In genomic region chr10:43160067-43160918, GRCh38 we compare ENCODE assay signal across 8 cellular contexts. TPM values are rescaled to one million over a fixed set of nuclear protein-coding genes. Genes with fewer than 3 reads are reported as not detected.
A peak's percentile ranks its signal among the peaks of the same experiment; 100 is the strongest.
DNase-seq lines count a peak whose midpoint lies in the region; ATAC-seq and TF ChIP-seq lines count a peak whose summit lies in the region.

No MANE protein-coding gene starts in this region.

- H3K27ac ChIP-seq in vagina = no peak overlapping the region

- intact Hi-C loops in CD14-positive monocyte (cut with micrococcal nuclease) = loop anchor here (5.0 kb wide), 1 partner anchor 38 kb away; no protein-coding TSS in a partner anchor
- intact Hi-C loops in dendritic cell treated with granulocyte-macrophage colony-stimulating factor and Interleukin-4, amounts not matched to agents 40 ng/mL and 50 ng/mL, for 4 days (cut with micrococcal nuclease) = loop anchor here (10.0 kb wide), 1 partner anchor 355 kb away; no protein-coding TSS in a partner anchor
- intact Hi-C loops in vagina (cut with DNase I) = no loop called here

- ATAC-seq in GM21447 (IDR thresholded peaks at IDR 0.05; ENCODE audit: unreplicated experiment) = peak; percentile 62

- peak overlapping the region; percentile 28 to 79 for H3K4me3 Mint-ChIP-seq in CD14-positive monocyte
- H3K4me3 Mint-ChIP-seq in dendritic cell treated with granulocyte-macrophage colony-stimulating factor and Interleukin-4, amounts not matched to agents 40 ng/mL and 50 ng/mL, for 4 days = peak overlapping the region; percentile 30

- no peaks in the 10 kb centered on the region for H3K9me3 ChIP-seq in vagina

- peak overlapping the region; percentile 91 to 100 (median 98) for H3K27ac Mint-ChIP-seq in CD14-positive monocyte
- H3K27ac Mint-ChIP-seq in dendritic cell treated with granulocyte-macrophage colony-stimulating factor and Interleukin-4, amounts not matched to agents 40 ng/mL and 50 ng/mL, for 4 days = peak overlapping the region; percentile 80

- DNase-seq in CD14-positive monocyte (ENCODE audit: low spot score) (peak; percentile 80), M059J (ENCODE audit: low read depth) (peak; percentile 55), HuH-7 (ENCODE audit: low spot score) (no peak), vagina (ENCODE audit: extremely low spot score in 2 of 2) (no peak), HUDEP-2 (lab: John Stamatoyannopoulos, UW; ENCODE audit: unreplicated experiment in 76 of 76) (no peak)
- peak; percentile 10 to 13 for DNase-seq in stimulated activated CD8-positive, alpha-beta memory T cell treated with anti-CD3 and anti-CD28 coated beads, Interleukin-7, amount 100 ng/mL, for 4 hours (ENCODE audit: low read depth in 2 of 2)

- H3K4me3 ChIP-seq in vagina = no peak overlapping the region

- peaks cover 0 to 12% of the 10 kb centered on the region in 2 donors for H3K36me3 ChIP-seq in vagina

- H3K27me3 Mint-ChIP-seq in CD14-positive monocyte (ENCODE audit: low read depth in 3 of 3) = peaks cover 0 to 2% (median 1%) of the 10 kb centered on the region in 3 donors
- H3K27me3 Mint-ChIP-seq in dendritic cell treated with granulocyte-macrophage colony-stimulating factor and Interleukin-4, amounts not matched to agents 40 ng/mL and 50 ng/mL, for 4 days = no peaks in the 10 kb centered on the region

- H3K27me3 ChIP-seq in vagina = no peaks in the 10 kb centered on the region

- TF ChIP-seq CTCF in CD14-positive monocyte (IDR thresholded peaks at IDR 0.05) = no peak
- TF ChIP-seq CTCF in vagina (IDR thresholded peaks at IDR 0.05) = no peak

- no peak for TF ChIP-seq POLR2A in vagina (IDR thresholded peaks at IDR 0.05)

- H3K4me1 Mint-ChIP-seq in CD14-positive monocyte = peaks cover 50% of the 10 kb centered on the region
- peaks cover 60% of the 10 kb centered on the region for H3K4me1 Mint-ChIP-seq in dendritic cell treated with granulocyte-macrophage colony-stimulating factor and Interleukin-4, amounts not matched to agents 40 ng/mL and 50 ng/mL, for 4 days (ENCODE audit: low read depth)

- H3K9me3 Mint-ChIP-seq in CD14-positive monocyte = peaks cover 0 to 3% (median 0%) of the 10 kb centered on the region in 7 donors
- no peaks in the 10 kb centered on the region for H3K9me3 Mint-ChIP-seq in dendritic cell treated with granulocyte-macrophage colony-stimulating factor and Interleukin-4, amounts not matched to agents 40 ng/mL and 50 ng/mL, for 4 days

- H3K36me3 Mint-ChIP-seq in CD14-positive monocyte = peaks cover 63 to 68% of the 10 kb centered on the region in 2 donors
- H3K36me3 Mint-ChIP-seq in dendritic cell treated with granulocyte-macrophage colony-stimulating factor and Interleukin-4, amounts not matched to agents 40 ng/mL and 50 ng/mL, for 4 days (ENCODE audit: low read depth) = peaks cover 75% of the 10 kb centered on the region

- H3K4me1 ChIP-seq in vagina = peaks cover 14% of the 10 kb centered on the region

RNA-seq across cellular contexts. Expression of gene CSGALNACT2, which starts 22.0 kb away (rescaled TPM):
- polyA plus RNA-seq in CD14-positive monocyte = 10 to 100 TPM; 43.7 to 48.2 TPM
- total RNA-seq in M059J (2014; rRNA removed; shearing (Covaris generic)) = 2.0 and 4.5 TPM in 2 replicates
- total RNA-seq in vagina = 21.9 TPM

Comparison
In these comparisons a context has a peak if more than half of its experiments do, and no peak if none do; other contexts are left out.
1. DNase-seq: peak in CD14-positive monocyte (single experiment), M059J (single experiment) and stimulated activated CD8-positive, alpha-beta memory T cell treated with anti-CD3 and anti-CD28 coated beads, Interleukin-7, amount 100 ng/mL, for 4 hours (2 of 2); none in HuH-7 (single experiment), vagina (0 of 2) and HUDEP-2 (0 of 76).